26 cellular contexts compared by ENCODE assay signal in genomic region chr1:30776097-30777059, GRCh38. TPM values are rescaled to one million over a fixed set of nuclear protein-coding genes. Genes with fewer than 3 reads are reported as not detected.
DNase-seq lines count a peak whose midpoint lies in the region; ATAC-seq, FAIRE-seq and TF ChIP-seq lines count a peak whose summit lies in the region.
"Had no signal": no experiment of that assay in that cellular context is flagged by ENCODE, and none has a peak within 500 bp of the region (broad histone marks: within the 10 kb centered on the region; RNA-seq: fewer than 3 reads in every experiment).

No MANE protein-coding gene starts in this region.

- no peak overlapping the region for H3K4me3 ChIP-seq in breast epithelium
- no peak overlapping the region for H3K4me3 ChIP-seq in K562
- no peak overlapping the region for H3K4me3 ChIP-seq in lower lobe of right lung
- H3K4me3 ChIP-seq in small intestine (ENCODE audit: low read depth in 1 of 2, low read length in 2 of 2): no peak overlapping the region
- H3K4me3 ChIP-seq: SK-N-MC had no signal

- no peak for DNase-seq in MCF 10A (ENCODE audit: unreplicated experiment)
- no peak for DNase-seq in breast epithelium (ENCODE audit: low spot score in 2 of 2)
- DNase-seq in K562 (ENCODE audit: extremely low read depth in 1 of 4, low spot score in 3 of 4): no peak
- DNase-seq in lower lobe of right lung: peak; percentile 39
- no peak for DNase-seq in DMS 273 treated with DMSO at 0.1 percent for 48 hours (lab: John Stamatoyannopoulos, UW)
- no peak for DNase-seq in small intestine
- DNase-seq: 8988T; ACHN; CD4-positive, CD25-positive, alpha-beta regulatory T cell; COR-L47; H7; NCI-H1048; NCI-H1417 treated with DMSO at 0.1 percent for 48 hours; NCI-H1694 treated with DMSO at 0.1 percent for 48 hours; NCI-H2081 treated with DMSO at 0.1 percent for 48 hours; NCI-H2171; NCI-H226; NCI-H510A; NCI-H69; SIG-M5 had no signal

- TF ChIP-seq POLR2A in breast epithelium (IDR thresholded peaks at IDR 0.05): no peak
- TF ChIP-seq POLR2A in K562 (conservative IDR thresholded peaks at IDR 0.05): no peak

- H3K4me1 ChIP-seq in breast epithelium (no peaks in the 10 kb centered on the region), K562 (replicated peaks in 1 of 2; ENCODE audit: control insufficient read depth in 2 of 2, insufficient read depth in 2 of 2, low read length in 2 of 2) (peaks cover 58 to 64% of the 10 kb centered on the region in 2 experiments), lower lobe of right lung (peaks cover 7% of the 10 kb centered on the region), small intestine (ENCODE audit: control insufficient read depth in 2 of 2, insufficient read depth in 1 of 2, low read depth in 1 of 2, low read length in 1 of 2) (no peaks in the 10 kb centered on the region)

- TF ChIP-seq CTCF in MCF 10A (IDR thresholded peaks at IDR 0.05; ENCODE audit: unreplicated experiment) (no peak), breast epithelium (IDR thresholded peaks at IDR 0.05) (no peak), K562 (IDR thresholded peaks at IDR 0.05 in 2 of 3, conservative IDR thresholded peaks at IDR 0.05 in 1 of 3; ENCODE audit: insufficient read depth in 2 of 3, low read depth in 1 of 3, low read length in 3 of 3) (no peak), lower lobe of right lung (IDR thresholded peaks at IDR 0.05) (no peak)

- in situ Hi-C loops in K562 (cut with MboI): loop anchor here (5.0 kb wide), 1 partner anchor 59 kb away; no protein-coding TSS in a partner anchor

- H3K9me3 Mint-ChIP-seq in MCF 10A (ENCODE audit: unreplicated experiment): no peaks in the 10 kb centered on the region
- H3K9me3 Mint-ChIP-seq in stimulated activated memory B cell treated with anti-CD40 and anti-IgM and Interleukin-4, amounts not matched to agents 10 μg/mL and 1 μg/mL and 100 μg/mL, for 72 hours: no peaks in the 10 kb centered on the region
- H3K9me3 Mint-ChIP-seq: CD4-positive, CD25-positive, alpha-beta regulatory T cell had no signal

- BruUV-seq in MCF 10A (replicated peaks; lab: Mats Ljungman, UMichigan): no TSS peak
- no TSS peak for BruUV-seq in K562 (replicated peaks; lab: Mats Ljungman, UMichigan)

- WGBS in K562 (ENCODE audit: insufficient coverage, low coverage, missing lambda C conversion rate): 77% methylated on average over 15 of the region's 18 CpGs
- 82 to 90% (median 87%) methylated on average over 17 to 18 of the region's 18 CpGs for WGBS in small intestine, 3 donors

- peaks cover 72% of the 10 kb centered on the region for H3K36me3 Mint-ChIP-seq in MCF 10A (ENCODE audit: insufficient read depth, unreplicated experiment)
- H3K36me3 Mint-ChIP-seq in stimulated activated memory B cell treated with anti-CD40 and anti-IgM and Interleukin-4, amounts not matched to agents 10 μg/mL and 1 μg/mL and 100 μg/mL, for 72 hours: no peaks in the 10 kb centered on the region
- H3K36me3 Mint-ChIP-seq: CD4-positive, CD25-positive, alpha-beta regulatory T cell had no signal

- H4K20me1 ChIP-seq in K562 (replicated peaks; ENCODE audit: control insufficient read depth, insufficient read depth, low read length): no peaks in the 10 kb centered on the region

- peaks cover 4% of the 10 kb centered on the region for H3K9me1 ChIP-seq in K562 (ENCODE audit: control insufficient read depth, insufficient read depth, low read length)

- H3K9ac ChIP-seq in K562 (ENCODE audit: insufficient read depth in 1 of 2, low read depth in 2 of 2, low read length in 2 of 2): peak overlapping the region; percentile 75 to 80; a peak in 3 of 4 replicates
- H3K9ac ChIP-seq: KMS-11 had no signal

- no peak for TF ChIP-seq EP300 in K562 (IDR thresholded peaks at IDR 0.05; ENCODE audit: low read length)

- POLR2A ChIA-PET in MCF 10A (lab: Yijun Ruan, JAX): interaction anchor here (2.5 to 3.5 kb wide), 2 partner anchors 8 to 11 kb away, joined by 10 to 26 read pairs; no protein-coding TSS in a partner anchor
- POLR2A ChIA-PET in K562 (lab: Yijun Ruan, JAX): interaction anchor here (0.6 to 4.9 kb wide), 4 partner anchors 7 to 56 kb away, joined by 4 to 117 read pairs (median 66); partner anchors contain the start of gene MATN1

- FAIRE-seq in K562 (lab: Jason Lieb, UNC): no peak
- no peak for FAIRE-seq in small intestine (lab: Jason Lieb, UNC)
- FAIRE-seq: G401.6 had no signal

- no peak for TF ChIP-seq RAD21 in K562 (CRISPR knock-in tag; conservative IDR thresholded peaks at IDR 0.05 in 1 of 2, IDR thresholded peaks at IDR 0.05 in 1 of 2)

- CTCF ChIA-PET in MCF 10A (lab: Yijun Ruan, JAX): no interaction called here
- CTCF ChIA-PET in K562 (lab: Yijun Ruan, JAX; ENCODE audit: low intra/inter-chr PET ratio): interaction anchor here (1.4 kb wide), 1 partner anchor 57 kb away, joined by 4 read pairs; no protein-coding TSS in a partner anchor

- no peak overlapping the region for H3K4me3 Mint-ChIP-seq in MCF 10A (ENCODE audit: unreplicated experiment)
- no peak overlapping the region for H3K4me3 Mint-ChIP-seq in stimulated activated memory B cell treated with anti-CD40 and anti-IgM and Interleukin-4, amounts not matched to agents 10 μg/mL and 1 μg/mL and 100 μg/mL, for 72 hours
- H3K4me3 Mint-ChIP-seq: CD4-positive, CD25-positive, alpha-beta regulatory T cell had no signal

- no peak overlapping the region for H3K27ac ChIP-seq in breast epithelium
- peak overlapping the region; percentile 93 for H3K27ac ChIP-seq in K562 (ENCODE audit: extremely low read depth, low read depth, low read length)
- no peak overlapping the region for H3K27ac ChIP-seq in lower lobe of right lung
- H3K27ac ChIP-seq in small intestine (ENCODE audit: low read depth in 1 of 2, low read length in 1 of 2): no peak overlapping the region
- H3K27ac ChIP-seq: KMS-11, SK-N-MC had no signal

- peak overlapping the region; percentile 28 for H3K27ac Mint-ChIP-seq in MCF 10A (ENCODE audit: low read depth, unreplicated experiment)
- H3K27ac Mint-ChIP-seq in stimulated activated memory B cell treated with anti-CD40 and anti-IgM and Interleukin-4, amounts not matched to agents 10 μg/mL and 1 μg/mL and 100 μg/mL, for 72 hours: peak overlapping the region; percentile 48
- H3K27ac Mint-ChIP-seq: CD4-positive, CD25-positive, alpha-beta regulatory T cell had no signal

- H3K79me2 ChIP-seq in K562 (ENCODE audit: control insufficient read depth, insufficient read depth, low read length): peaks cover 8% of the 10 kb centered on the region; the same call in 2 of the 3 replicates

- H3K36me3 ChIP-seq in breast epithelium (no peaks in the 10 kb centered on the region), K562 (ENCODE audit: control insufficient read depth, insufficient read depth, low read length) (no peaks in the 10 kb centered on the region), lower lobe of right lung (no peaks in the 10 kb centered on the region), small intestine (ENCODE audit: control insufficient read depth in 2 of 2, insufficient read depth in 2 of 2, low read length in 2 of 2) (no peaks in the 10 kb centered on the region)

- peak overlapping the region; percentile 58 for H2AFZ ChIP-seq in K562 (ENCODE audit: low read depth, low read length)

- H3K27me3 ChIP-seq in breast epithelium: no peaks in the 10 kb centered on the region
- H3K27me3 ChIP-seq in K562 (ENCODE audit: control insufficient read depth in 2 of 2, insufficient read depth in 2 of 2, low read length in 2 of 2): no peaks in the 10 kb centered on the region
- no peaks in the 10 kb centered on the region for H3K27me3 ChIP-seq in lower lobe of right lung (ENCODE audit: low read depth)
- H3K27me3 ChIP-seq in small intestine (ENCODE audit: control insufficient read depth in 2 of 2, insufficient read depth in 2 of 2, low read length in 2 of 2): no peaks in the 10 kb centered on the region

- ATAC-seq in K562: no peak
- ATAC-seq in lower lobe of right lung: no peak
- no peak for ATAC-seq in stimulated activated memory B cell treated with anti-CD40 and anti-IgM and Interleukin-4, amounts not matched to agents 10 μg/mL and 1 μg/mL and 100 μg/mL, for 72 hours
- ATAC-seq in HG03520 (IDR thresholded peaks at IDR 0.05; ENCODE audit: unreplicated experiment): no peak
- ATAC-seq: Panc1 had no signal

- intact Hi-C loops in MCF 10A (cut with micrococcal nuclease): no loop called here
- intact Hi-C loops in breast epithelium (cut with DNase I; ENCODE audit: low total_unique reads): no loop called here
- intact Hi-C loops in K562 (cut with micrococcal nuclease): loop anchor here (10.0 kb wide), 2 partner anchors 392 to 1542 kb away; partner anchors contain the start of genes MECR and PTPRU
- intact Hi-C loops in lower lobe of right lung (cut with DNase I): loop anchor here (10.0 kb wide), 1 partner anchor 52 kb away; the partner anchor contains the start of gene MATN1

- H3K4me1 Mint-ChIP-seq in MCF 10A (ENCODE audit: insufficient read depth, unreplicated experiment): peaks cover 18% of the 10 kb centered on the region
- peaks cover 40% of the 10 kb centered on the region for H3K4me1 Mint-ChIP-seq in stimulated activated memory B cell treated with anti-CD40 and anti-IgM and Interleukin-4, amounts not matched to agents 10 μg/mL and 1 μg/mL and 100 μg/mL, for 72 hours

- H3K27me3 Mint-ChIP-seq in MCF 10A (ENCODE audit: insufficient read depth, unreplicated experiment): no peaks in the 10 kb centered on the region
- H3K27me3 Mint-ChIP-seq in stimulated activated memory B cell treated with anti-CD40 and anti-IgM and Interleukin-4, amounts not matched to agents 10 μg/mL and 1 μg/mL and 100 μg/mL, for 72 hours: no peaks in the 10 kb centered on the region

- no peak overlapping the region for H3K4me2 ChIP-seq in K562 (ENCODE audit: insufficient read depth, low read length)
- H3K4me2 ChIP-seq: KMS-11 had no signal

- H3K9me3 ChIP-seq in breast epithelium (no peaks in the 10 kb centered on the region), K562 (replicated peaks; ENCODE audit: control insufficient read depth, insufficient read depth, low read depth, low read length) (no peaks in the 10 kb centered on the region), lower lobe of right lung (no peaks in the 10 kb centered on the region), small intestine (ENCODE audit: control insufficient read depth, low read depth) (no peaks in the 10 kb centered on the region)

RNA-seq across cellular contexts. Expression of gene LAPTM5, which starts 18.8 kb away (rescaled TPM):
- 15.9 and 21.6 TPM in 2 replicates for total RNA-seq in MCF 10A (2022)
- 100 to 1,000 TPM in 1 of 3 donors, 10 to 100 TPM in 2; 41.3 to 130 (median 70.1) TPM for total RNA-seq in breast epithelium
- 11.2 and 16.2 TPM in 2 replicates for total RNA-seq in K562 (2011; cell fraction: chromatin; rRNA removed; ENCODE audit: low replicate concordance)
- 19.8 and 22.9 TPM in 2 replicates for total RNA-seq in K562 (2011; cell fraction: nucleolus; rRNA removed)
- 20.3 and 27.1 TPM in 2 replicates for total RNA-seq in K562 (2011; cell fraction: nucleoplasm; rRNA removed)
- 10.7 and 12.3 TPM in 2 replicates for total RNA-seq in K562 (2014; rRNA removed)
- 11.7 and 13.2 TPM in 2 replicates for total RNA-seq in K562 (2014; rRNA removed; fragmentation: Illumina TruSeq; extraction: Trizol)
- 44.3 and 44.7 TPM in 2 replicates for total RNA-seq in K562 (2015; rRNA removed; fragmentation: Illumina TruSeq; extraction: Trizol)
- 30.3 and 33.8 TPM in 2 replicates for total RNA-seq in K562 (2021)
- polyA plus RNA-seq in K562 (2011; rRNA removed): 42.5 and 418 TPM in 2 replicates
- 103 and 599 TPM in 2 replicates for polyA plus RNA-seq in K562 (2011; cell fraction: cytosol; rRNA removed)
- polyA plus RNA-seq in K562 (2011; cell fraction: nucleus; rRNA removed): 41.2 and 275 TPM in 2 replicates
- 63.5 and 133 TPM in 2 replicates for polyA plus RNA-seq in K562 (2012)
- 44.5 and 47.3 TPM in 2 replicates for polyA plus RNA-seq in K562 (2014; fragmentation: Illumina TruSeq; extraction: Trizol)
- polyA plus RNA-seq in K562 (2014; fragmentation: Nextera tagmentation; extraction: Ambion mirVana): 1 to 10 TPM; 2.4 to 4.8 TPM
- polyA plus RNA-seq in K562 (2014; rRNA removed): 20.3 and 22.2 TPM in 2 replicates
- polyA minus RNA-seq in K562 (2011; rRNA and poly(A)+ RNA removed): 72.1 and 524 TPM in 2 replicates
- polyA minus RNA-seq in K562 (2011; cell fraction: cytosol; rRNA and poly(A)+ RNA removed): 41.0 and 310 TPM in 2 replicates
- 7.7 and 80.9 TPM in 2 replicates for polyA minus RNA-seq in K562 (2011; cell fraction: nucleus; rRNA and poly(A)+ RNA removed)
- 544 TPM for total RNA-seq in lower lobe of right lung
- 10 to 100 TPM; 10.5 to 58.1 (median 50.0) TPM for polyA plus RNA-seq in small intestine

RNA-seq across cellular contexts. Expression of gene MATN1, which starts 53.0 kb away (rescaled TPM):
- total RNA-seq in MCF 10A (2022): 0.32 and 0.47 TPM in 2 replicates
- total RNA-seq in breast epithelium: not detected
- total RNA-seq in K562 (2011; cell fraction: chromatin; rRNA removed; ENCODE audit: low replicate concordance): 2.0 and 5.9 TPM in 2 replicates
- total RNA-seq in K562 (2011; cell fraction: nucleolus; rRNA removed): 4.5 and 5.4 TPM in 2 replicates
- 2.7 and 4.0 TPM in 2 replicates for total RNA-seq in K562 (2011; cell fraction: nucleoplasm; rRNA removed)
- total RNA-seq in K562 (2014; rRNA removed): 1.8 and 1.9 TPM in 2 replicates
- total RNA-seq in K562 (2014; rRNA removed; fragmentation: Illumina TruSeq; extraction: Trizol): 0.45 and 0.51 TPM in 2 replicates
- 0.79 and 1.2 TPM in 2 replicates for total RNA-seq in K562 (2015; rRNA removed; fragmentation: Illumina TruSeq; extraction: Trizol)
- total RNA-seq in K562 (2021): 1.8 and 2.3 TPM in 2 replicates
- 0.89 and 1.5 TPM in 2 replicates for polyA plus RNA-seq in K562 (2011; rRNA removed)
- 0.78 and 2.4 TPM in 2 replicates for polyA plus RNA-seq in K562 (2011; cell fraction: cytosol; rRNA removed)
- 3.5 and 9.8 TPM in 2 replicates for polyA plus RNA-seq in K562 (2011; cell fraction: nucleus; rRNA removed)
- polyA plus RNA-seq in K562 (2012): 1.9 and 2.4 TPM in 2 replicates
- 1.1 and 1.6 TPM in 2 replicates for polyA plus RNA-seq in K562 (2014; fragmentation: Illumina TruSeq; extraction: Trizol)
- polyA plus RNA-seq in K562 (2014; fragmentation: Nextera tagmentation; extraction: Ambion mirVana): under 1 TPM; 0.10 to 0.18 TPM
- 1.6 and 3.6 TPM in 2 replicates for polyA plus RNA-seq in K562 (2014; rRNA removed)
- 0.48 and 0.88 TPM in 2 replicates for polyA minus RNA-seq in K562 (2011; rRNA and poly(A)+ RNA removed)
- 1.4 and 1.6 TPM in 2 replicates for polyA minus RNA-seq in K562 (2011; cell fraction: cytosol; rRNA and poly(A)+ RNA removed)
- polyA minus RNA-seq in K562 (2011; cell fraction: nucleus; rRNA and poly(A)+ RNA removed): 1.4 and 3.4 TPM in 2 replicates
- not detected for total RNA-seq in lower lobe of right lung
- under 1 TPM in 1 of 3 donors, not detected in 2; 0.03 TPM for polyA plus RNA-seq in small intestine
- polyA plus RNA-seq: CD4-positive, CD25-positive, alpha-beta regulatory T cell had no signal

Comparison
In these comparisons a context has a peak if more than half of its experiments do, and no peak if none do; other contexts are left out.
1. intact Hi-C loops: an anchor here in K562 (10.0 kb wide) and lower lobe of right lung (10.0 kb wide); none called in MCF 10A and breast epithelium.